19 cellular contexts compared by ENCODE assay signal in genomic region chr6:148616811-148617210, GRCh38.
"Had no signal": no experiment of that assay in that cellular context is flagged by ENCODE, and none has a peak within 500 bp of the region (broad histone marks: within the 10 kb centered on the region; RNA-seq: fewer than 3 reads in every experiment).

No MANE protein-coding gene starts in this region.

- H3K9me3 ChIP-seq: suprapubic skin, transverse colon, uterus had no signal

- H3K4me3 Mint-ChIP-seq: activated CD4-positive, alpha-beta memory T cell treated with anti-CD3 and anti-CD28 coated beads for 36 hours; activated naive CD8-positive, alpha-beta T cell; activated T-helper 1 cell treated with anti-CD3 and anti-CD28 coated beads, Interleukin-12 subunit alpha, Interleukin-12 subunit beta, Interleukin-2, Interleukin-4 antibody, amounts not matched to agents 30 ng/mL and 10 ng/mL and 1 ng/mL, durations not matched to agents 14 hours and 24 hours and 36 hours; brain; nephron; stimulated activated naive CD8-positive, alpha-beta T cell treated with anti-CD3 and anti-CD28 coated beads, Interleukin-15, Interleukin-2, amounts not matched to agents 100 ng/mL and 50 ng/mL, for 24 hours had no signal

- H3K27me3 ChIP-seq: suprapubic skin, transverse colon, uterus had no signal

- H3K9me3 Mint-ChIP-seq: activated CD4-positive, alpha-beta memory T cell treated with anti-CD3 and anti-CD28 coated beads for 36 hours; activated T-helper 1 cell treated with anti-CD3 and anti-CD28 coated beads, Interleukin-12 subunit alpha, Interleukin-12 subunit beta, Interleukin-2, Interleukin-4 antibody, amounts not matched to agents 30 ng/mL and 10 ng/mL and 1 ng/mL, durations not matched to agents 14 hours and 24 hours and 36 hours; nephron; stimulated activated naive CD8-positive, alpha-beta T cell treated with anti-CD3 and anti-CD28 coated beads, Interleukin-15, Interleukin-2, amounts not matched to agents 100 ng/mL and 50 ng/mL, for 24 hours had no signal

- H3K36me3 ChIP-seq: suprapubic skin, transverse colon, uterus had no signal

- H3K4me1 ChIP-seq: uterus had no signal

- H3K36me3 Mint-ChIP-seq: activated CD4-positive, alpha-beta memory T cell treated with anti-CD3 and anti-CD28 coated beads for 36 hours; activated naive CD8-positive, alpha-beta T cell; brain had no signal

- H3K4me3 ChIP-seq: suprapubic skin, transverse colon, uterus had no signal

- H3K27ac ChIP-seq: suprapubic skin, transverse colon, uterus had no signal

- DNase-seq: activated CD4-positive, alpha-beta memory T cell treated with anti-CD3 and anti-CD28 coated beads for 36 hours; activated CD4-positive, alpha-beta T cell treated with anti-CD3 and anti-CD28 coated beads for 4 hours; activated T-cell treated with anti-CD3 and anti-CD28 coated beads for 4 hours; anterior cingulate cortex; cerebellar nuclear complex; cortex of kidney; head of caudate nucleus; kidney; midbrain; nucleus accumbens; posterior cingulate gyrus; transverse colon; uterus had no signal

- H3K27ac Mint-ChIP-seq: activated CD4-positive, alpha-beta memory T cell treated with anti-CD3 and anti-CD28 coated beads for 36 hours; activated naive CD8-positive, alpha-beta T cell; activated T-helper 1 cell treated with anti-CD3 and anti-CD28 coated beads, Interleukin-12 subunit alpha, Interleukin-12 subunit beta, Interleukin-2, Interleukin-4 antibody, amounts not matched to agents 30 ng/mL and 10 ng/mL and 1 ng/mL, durations not matched to agents 14 hours and 24 hours and 36 hours; brain; nephron; stimulated activated naive CD8-positive, alpha-beta T cell treated with anti-CD3 and anti-CD28 coated beads, Interleukin-15, Interleukin-2, amounts not matched to agents 100 ng/mL and 50 ng/mL, for 24 hours had no signal
